Comparison of ENCODE assay signal across 1 cellular context in the genomic region with DNA sequence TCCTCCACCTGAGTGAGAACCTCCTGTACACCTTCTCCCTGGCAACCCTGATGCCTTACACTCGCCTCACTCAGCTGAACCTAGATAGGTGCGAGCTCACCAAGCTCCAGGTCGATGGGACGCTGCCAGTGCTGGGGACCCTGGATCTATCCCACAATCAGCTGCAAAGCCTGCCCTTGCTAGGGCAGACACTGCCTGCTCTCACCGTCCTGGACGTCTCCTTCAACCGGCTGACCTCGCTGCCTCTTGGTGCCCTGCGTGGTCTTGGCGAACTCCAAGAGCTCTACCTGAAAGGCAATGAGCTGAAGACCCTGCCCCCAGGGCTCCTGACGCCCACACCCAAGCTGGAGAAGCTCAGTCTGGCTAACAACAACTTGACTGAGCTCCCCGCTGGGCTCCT.
TF ChIP-seq lines count a peak whose summit lies in the region.

No MANE protein-coding gene starts in this region.

TF ChIP-seq in GM12878, 131 proteins besides CTCF, POLR2A, EP300 and RAD21:
- TF ChIP-seq, protein P1, sequence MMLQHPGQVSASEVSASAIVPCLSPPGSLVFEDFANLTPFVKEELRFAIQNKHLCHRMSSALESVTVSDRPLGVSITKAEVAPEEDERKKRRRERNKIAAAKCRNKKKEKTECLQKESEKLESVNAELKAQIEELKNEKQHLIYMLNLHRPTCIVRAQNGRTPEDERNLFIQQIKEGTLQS (IDR thresholded peaks at IDR 0.05; ENCODE audit: borderline replicate concordance, extremely low read depth, low read depth, low read length): no peak
- TF ChIP-seq, protein P2, sequence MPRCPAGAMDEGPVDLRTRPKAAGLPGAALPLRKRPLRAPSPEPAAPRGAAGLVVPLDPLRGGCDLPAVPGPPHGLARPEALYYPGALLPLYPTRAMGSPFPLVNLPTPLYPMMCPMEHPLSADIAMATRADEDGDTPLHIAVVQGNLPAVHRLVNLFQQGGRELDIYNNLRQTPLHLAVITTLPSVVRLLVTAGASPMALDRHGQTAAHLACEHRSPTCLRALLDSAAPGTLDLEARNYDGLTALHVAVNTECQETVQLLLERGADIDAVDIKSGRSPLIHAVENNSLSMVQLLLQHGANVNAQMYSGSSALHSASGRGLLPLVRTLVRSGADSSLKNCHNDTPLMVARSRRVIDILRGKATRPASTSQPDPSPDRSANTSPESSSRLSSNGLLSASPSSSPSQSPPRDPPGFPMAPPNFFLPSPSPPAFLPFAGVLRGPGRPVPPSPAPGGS (IDR thresholded peaks at IDR 0.05; ENCODE audit: borderline replicate concordance, insufficient read depth, low read depth, low read length, poor library complexity, severe bottlenecking): no peak
- TF ChIP-seq, protein P3, sequence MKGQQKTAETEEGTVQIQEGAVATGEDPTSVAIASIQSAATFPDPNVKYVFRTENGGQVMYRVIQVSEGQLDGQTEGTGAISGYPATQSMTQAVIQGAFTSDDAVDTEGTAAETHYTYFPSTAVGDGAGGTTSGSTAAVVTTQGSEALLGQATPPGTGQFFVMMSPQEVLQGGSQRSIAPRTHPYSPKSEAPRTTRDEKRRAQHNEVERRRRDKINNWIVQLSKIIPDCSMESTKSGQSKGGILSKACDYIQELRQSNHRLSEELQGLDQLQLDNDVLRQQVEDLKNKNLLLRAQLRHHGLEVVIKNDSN (IDR thresholded peaks at IDR 0.05; ENCODE audit: borderline replicate concordance, extremely low read length, insufficient read depth, low read depth, low read length): no peak
- no peak for TF ChIP-seq SUPT20H (IDR thresholded peaks at IDR 0.05; ENCODE audit: borderline replicate concordance, control insufficient read depth, low read depth, low read length)
- no peak for TF ChIP-seq YY1 (IDR thresholded peaks at IDR 0.05; ENCODE audit: low read depth, low read length)
- TF ChIP-seq CHD1 (IDR thresholded peaks at IDR 0.05; ENCODE audit: low read depth, low read length): no peak
- no peak for TF ChIP-seq POLR2AphosphoS2 (IDR thresholded peaks at IDR 0.05; ENCODE audit: low read depth, low read length)
- no peak for TF ChIP-seq MTA3 (IDR thresholded peaks at IDR 0.05; ENCODE audit: borderline replicate concordance, low read length)
- TF ChIP-seq ASH2L (IDR thresholded peaks at IDR 0.05; ENCODE audit: borderline replicate concordance, low read depth): no peak
- TF ChIP-seq POLR2AphosphoS5 (IDR thresholded peaks at IDR 0.05; ENCODE audit: low read length): no peak
- TF ChIP-seq, protein P4, sequence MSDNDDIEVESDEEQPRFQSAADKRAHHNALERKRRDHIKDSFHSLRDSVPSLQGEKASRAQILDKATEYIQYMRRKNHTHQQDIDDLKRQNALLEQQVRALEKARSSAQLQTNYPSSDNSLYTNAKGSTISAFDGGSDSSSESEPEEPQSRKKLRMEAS (IDR thresholded peaks at IDR 0.05; ENCODE audit: low read depth, low read length): no peak
- no peak for TF ChIP-seq TCF3 (IDR thresholded peaks at IDR 0.05; ENCODE audit: borderline replicate concordance, insufficient read depth, low read depth, low read length)
- TF ChIP-seq JUND (IDR thresholded peaks at IDR 0.05; ENCODE audit: low read depth, low read length): no peak
- no peak for TF ChIP-seq PAX5 (IDR thresholded peaks at IDR 0.05; ENCODE audit: borderline replicate concordance, low read depth, low read length)
